ENCODE assay signal across 11 cellular contexts in genomic region chr11:111762981-111763643, GRCh38. TPM values are rescaled to one million over a fixed set of nuclear protein-coding genes. Genes with fewer than 3 reads are reported as not detected.
DNase-seq lines count a peak whose midpoint lies in the region; ATAC-seq and TF ChIP-seq lines count a peak whose summit lies in the region.
"Had no signal": no experiment of that assay in that cellular context is flagged by ENCODE, and none has a peak within 500 bp of the region (broad histone marks: within the 10 kb centered on the region; RNA-seq: fewer than 3 reads in every experiment).

No MANE protein-coding gene starts in this region.

- no peaks in the 10 kb centered on the region for H3K4me1 ChIP-seq in uterus

- no peak for TF ChIP-seq POLR2A in uterus (IDR thresholded peaks at IDR 0.05)

- H3K27ac ChIP-seq in VCaP (no peak overlapping the region), uterus (no peak overlapping the region)

- DNase-seq in AG10803 (ENCODE audit: low read depth) (no peak), GM13977 (ENCODE audit: low spot score) (no peak), foreskin melanocyte (peak; percentile 66), NCI-H2107 treated with DMSO at 0.1 percent for 48 hours (lab: John Stamatoyannopoulos, UW; ENCODE audit: unreplicated experiment) (no peak), MG63 (no peak), uterus (no peak)
- DNase-seq: COR-L47, NCI-H510A had no signal

- H3K36me3 ChIP-seq in MG63 (peaks cover 61% of the 10 kb centered on the region), uterus (peaks cover 0 to 2% of the 10 kb centered on the region in 2 donors)

- H3K4me3 ChIP-seq in AG10803 (ENCODE audit: low read length) = no peak overlapping the region
- no peak overlapping the region for H3K4me3 ChIP-seq in MG63
- no peak overlapping the region for H3K4me3 ChIP-seq in uterus
- H3K4me3 ChIP-seq: K562 had no signal

- intact Hi-C loops in uterus (cut with DNase I; ENCODE audit: low total_unique reads) = no loop called here

- ATAC-seq in HG03354 (IDR thresholded peaks at IDR 0.05; ENCODE audit: poor library complexity, severe bottlenecking, unreplicated experiment) = no peak
- ATAC-seq: K562 had no signal

- in situ Hi-C loops in GM13977 (cut with MboI; ENCODE audit: low pct_unique_long_range_greater_than_20kb, low sequenced_read_pairs, unreplicated experiment) = no loop called here

- H3K27me3 ChIP-seq in MG63 (no peaks in the 10 kb centered on the region), uterus (no peaks in the 10 kb centered on the region)

- H3K9me3 ChIP-seq in MG63 = no peaks in the 10 kb centered on the region
- no peaks in the 10 kb centered on the region for H3K9me3 ChIP-seq in uterus

- TF ChIP-seq CTCF in AG10803 (conservative IDR thresholded peaks at IDR 0.05; ENCODE audit: low read length) = peak; percentile 37
- peak; percentile 20 for TF ChIP-seq CTCF in GM13977 (IDR thresholded peaks at IDR 0.05; ENCODE audit: extremely low read depth, insufficient read depth, missing control alignments)
- TF ChIP-seq CTCF in VCaP (conservative IDR thresholded peaks at IDR 0.05) = 0 out of 2 replicates have a peak, but pooled peaks have one; percentile 21
- no peak for TF ChIP-seq CTCF in uterus (IDR thresholded peaks at IDR 0.05)

RNA-seq across cellular contexts. Expression of gene PPP2R1B, which starts 3.1 kb away (rescaled TPM):
- total RNA-seq in MG63 (2014; rRNA removed; shearing (Covaris generic); ENCODE audit: low replicate concordance) = 16.1 TPM in 2 replicates
- total RNA-seq in uterus = 10 to 100 TPM; 12.0 to 30.0 (median 28.4) TPM

Comparison
In these comparisons a context has a peak if more than half of its experiments do, and no peak if none do; other contexts are left out.
1. CTCF ChIP-seq: peak in AG10803 (single experiment), GM13977 (single experiment) and VCaP (single experiment); none in uterus (0 of 4).